In the genomic region with DNA sequence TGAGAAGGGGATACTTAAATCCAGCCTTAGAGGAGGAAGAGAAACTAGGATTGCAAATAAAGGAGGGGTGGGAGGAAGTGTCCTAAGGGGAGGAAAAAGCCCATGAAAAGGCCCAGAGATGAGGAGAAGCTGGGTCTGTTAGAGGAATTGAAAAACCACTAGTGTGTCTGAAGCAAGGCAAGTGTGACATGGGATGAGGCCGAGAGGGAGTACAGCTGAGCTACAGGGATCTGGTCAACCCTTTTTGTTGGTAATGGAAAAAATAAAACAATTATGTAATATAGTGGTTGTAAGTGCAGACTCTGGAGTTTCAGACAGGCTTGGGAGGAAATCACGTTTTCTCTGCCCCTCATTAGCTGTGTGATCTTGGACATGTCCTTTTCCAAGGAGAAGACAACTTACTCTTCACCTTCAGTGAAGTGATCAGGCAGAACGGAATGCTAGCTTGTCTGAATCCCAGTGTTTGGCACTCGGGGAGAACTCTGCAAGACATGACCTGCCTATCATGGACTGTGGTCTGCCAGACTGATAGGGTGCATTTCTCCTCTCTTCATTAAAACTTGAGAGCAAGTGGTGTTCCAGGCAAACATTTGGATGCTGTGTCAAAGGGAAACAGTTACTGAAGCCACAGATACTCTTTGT, we compare ENCODE assay signal across 1 cellular context.
TF ChIP-seq lines count a peak whose summit lies in the region.

No MANE protein-coding gene starts in this region.

TF ChIP-seq in IMR-90, 13 proteins besides CTCF, POLR2A, EP300 and RAD21:
- TF ChIP-seq FOS (IDR thresholded peaks at IDR 0.05; ENCODE audit: low read depth, low read length) (no peak), RCOR1 (IDR thresholded peaks at IDR 0.05; ENCODE audit: insufficient replicate concordance, low read length) (no peak), BHLHE40 (IDR thresholded peaks at IDR 0.05; ENCODE audit: low read depth, low read length) (no peak), MXI1 (IDR thresholded peaks at IDR 0.05; ENCODE audit: borderline replicate concordance, low read depth, low read length) (no peak), NFE2L2 (IDR thresholded peaks at IDR 0.05; ENCODE audit: low read depth, low read length) (no peak), CEBPB (IDR thresholded peaks at IDR 0.05; ENCODE audit: low read depth, low read length) (no peak), MAZ (IDR thresholded peaks at IDR 0.05; ENCODE audit: borderline replicate concordance, low read depth, low read length) (no peak), MAFK (IDR thresholded peaks at IDR 0.05; ENCODE audit: low read depth, low read length) (no peak)
- TF ChIP-seq, protein P1, sequence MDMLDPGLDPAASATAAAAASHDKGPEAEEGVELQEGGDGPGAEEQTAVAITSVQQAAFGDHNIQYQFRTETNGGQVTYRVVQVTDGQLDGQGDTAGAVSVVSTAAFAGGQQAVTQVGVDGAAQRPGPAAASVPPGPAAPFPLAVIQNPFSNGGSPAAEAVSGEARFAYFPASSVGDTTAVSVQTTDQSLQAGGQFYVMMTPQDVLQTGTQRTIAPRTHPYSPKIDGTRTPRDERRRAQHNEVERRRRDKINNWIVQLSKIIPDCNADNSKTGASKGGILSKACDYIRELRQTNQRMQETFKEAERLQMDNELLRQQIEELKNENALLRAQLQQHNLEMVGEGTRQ (IDR thresholded peaks at IDR 0.05; ENCODE audit: low read depth, low read length): no peak
- TF ChIP-seq, protein P2, sequence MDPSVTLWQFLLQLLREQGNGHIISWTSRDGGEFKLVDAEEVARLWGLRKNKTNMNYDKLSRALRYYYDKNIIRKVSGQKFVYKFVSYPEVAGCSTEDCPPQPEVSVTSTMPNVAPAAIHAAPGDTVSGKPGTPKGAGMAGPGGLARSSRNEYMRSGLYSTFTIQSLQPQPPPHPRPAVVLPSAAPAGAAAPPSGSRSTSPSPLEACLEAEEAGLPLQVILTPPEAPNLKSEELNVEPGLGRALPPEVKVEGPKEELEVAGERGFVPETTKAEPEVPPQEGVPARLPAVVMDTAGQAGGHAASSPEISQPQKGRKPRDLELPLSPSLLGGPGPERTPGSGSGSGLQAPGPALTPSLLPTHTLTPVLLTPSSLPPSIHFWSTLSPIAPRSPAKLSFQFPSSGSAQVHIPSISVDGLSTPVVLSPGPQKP (IDR thresholded peaks at IDR 0.05; ENCODE audit: borderline replicate concordance, low read depth, low read length): no peak
